In genomic region chr16:84795338-84796053, GRCh38 we compare ENCODE assay signal across 12 cellular contexts. TPM values are rescaled to one million over a fixed set of nuclear protein-coding genes. Genes with fewer than 3 reads are reported as not detected.
DNase-seq lines count a peak whose midpoint lies in the region; ATAC-seq and TF ChIP-seq lines count a peak whose summit lies in the region.
"Had no signal": no experiment of that assay in that cellular context is flagged by ENCODE, and none has a peak within 500 bp of the region (broad histone marks: within the 10 kb centered on the region; RNA-seq: fewer than 3 reads in every experiment).

No MANE protein-coding gene starts in this region.

- H3K4me3 ChIP-seq in ACC112 (ENCODE audit: low read depth, low read length): peak overlapping the region; percentile 53
- H3K4me3 ChIP-seq in foreskin fibroblast (ENCODE audit: low read depth in 1 of 2, low read length in 2 of 2): peak overlapping the region in 1 of 2 donors; percentile 13
- H3K4me3 ChIP-seq: BLaER1 treated with 17β-estradiol and CSF1 and Interleukin-3, amounts not matched to agents 10 nM and 100 nM had no signal

- CTCF ChIA-PET in RWPE1 (lab: Yijun Ruan, JAX): interaction anchor here (0.5 kb wide), 1 partner anchor 71 kb away, joined by 5 read pairs; no protein-coding TSS in a partner anchor

- POLR2A ChIA-PET in RWPE1 (lab: Yijun Ruan, JAX; ENCODE audit: low non-redundant PET): no interaction called here

- H3K4me1 Mint-ChIP-seq in activated T-cell treated with anti-CD3 and anti-CD28 coated beads, Interleukin-2, amount 50 U/mL, for 72 hours (ENCODE audit: low read depth): no peaks in the 10 kb centered on the region

- H3K79me2 ChIP-seq in ACC112 (ENCODE audit: control insufficient read depth, insufficient read depth, low read length, unreplicated experiment): no peaks in the 10 kb centered on the region

- no peak overlapping the region for H2AFZ ChIP-seq in ACC112 (ENCODE audit: low read length, unreplicated experiment)

- H3K36me3 ChIP-seq in ACC112 (ENCODE audit: insufficient read depth, low read length): no peaks in the 10 kb centered on the region

- no peak overlapping the region for H3K27ac Mint-ChIP-seq in activated T-cell treated with anti-CD3 and anti-CD28 coated beads, Interleukin-2, amount 50 U/mL, for 72 hours

- H3K27ac ChIP-seq in ACC112 (ENCODE audit: low read depth, low read length): peak overlapping the region; percentile 68
- H3K27ac ChIP-seq in RWPE1: no peak overlapping the region; the same call in 1 of the 2 replicates
- H3K27ac ChIP-seq: BLaER1 treated with 17β-estradiol and CSF1 and Interleukin-3, amounts not matched to agents 10 nM and 100 nM had no signal

- H3K9me3 Mint-ChIP-seq in activated T-cell treated with anti-CD3 and anti-CD28 coated beads, Interleukin-2, amount 50 U/mL, for 72 hours: no peaks in the 10 kb centered on the region

- no peaks in the 10 kb centered on the region for H3K36me3 Mint-ChIP-seq in activated T-cell treated with anti-CD3 and anti-CD28 coated beads, Interleukin-2, amount 50 U/mL, for 72 hours (ENCODE audit: insufficient read depth in 2 of 2)

- H3K4me3 Mint-ChIP-seq in activated T-cell treated with anti-CD3 and anti-CD28 coated beads, Interleukin-2, amount 50 U/mL, for 72 hours: no peak overlapping the region

- no peaks in the 10 kb centered on the region for H3K27me3 ChIP-seq in ACC112 (ENCODE audit: insufficient read depth, low read length)
- H3K27me3 ChIP-seq: BLaER1 treated with 17β-estradiol and CSF1 and Interleukin-3, amounts not matched to agents 10 nM and 100 nM had no signal

- DNase-seq in RWPE1 (ENCODE audit: low spot score): peak; percentile 37
- peak; percentile 94 to 98 for DNase-seq in foreskin fibroblast
- peak; percentile 41 for DNase-seq in non-pigmented ciliary epithelial cell (ENCODE audit: low read depth)
- no peak for DNase-seq in activated T-cell treated with anti-CD3 and anti-CD28 coated beads, Interleukin-2, amount 50 U/mL, for 72 hours
- DNase-seq: activated CD4-positive, CD25-positive, alpha-beta regulatory T cell treated with anti-CD3 and anti-CD28 coated beads, Interleukin-2, amount 50 U/mL, for 72 hours; amygdala; NK-92 treated with Interleukin-12 subunit alpha and Interleukin-12 subunit beta, amount 100 ng/mL, for 24 hours had no signal

- no peak for TF ChIP-seq CTCF in RWPE1 (conservative IDR thresholded peaks at IDR 0.05; ENCODE audit: low read depth)
- TF ChIP-seq CTCF in foreskin fibroblast (IDR thresholded peaks at IDR 0.05; ENCODE audit: low read depth, low read length): no peak

- no peak for ATAC-seq in HG03039 (IDR thresholded peaks at IDR 0.05; ENCODE audit: unreplicated experiment)
- ATAC-seq in HG02759 (IDR thresholded peaks at IDR 0.05; ENCODE audit: unreplicated experiment): no peak
- no peak for ATAC-seq in GM18511 (IDR thresholded peaks at IDR 0.05; ENCODE audit: unreplicated experiment)
- ATAC-seq in activated T-cell treated with anti-CD3 and anti-CD28 coated beads, Interleukin-2, amount 50 U/mL, for 72 hours (replicated peaks in 1 of 2): no peak

- peaks cover 4% of the 10 kb centered on the region for H3K4me1 ChIP-seq in ACC112 (ENCODE audit: control insufficient read depth, insufficient read depth, low read length, unreplicated experiment)

- no peaks in the 10 kb centered on the region for H3K27me3 Mint-ChIP-seq in activated T-cell treated with anti-CD3 and anti-CD28 coated beads, Interleukin-2, amount 50 U/mL, for 72 hours (ENCODE audit: low read depth)

RNA-seq across cellular contexts. Expression of gene CRISPLD2, which starts 24.3 kb away (rescaled TPM):
- total RNA-seq in activated T-cell treated with anti-CD3 and anti-CD28 coated beads, Interleukin-2, amount 50 U/mL, for 72 hours: under 1 TPM; 0.38 to 0.51 TPM

Comparison
In these comparisons a context has a peak if more than half of its experiments do, and no peak if none do; other contexts are left out.
1. DNase-seq: peak in RWPE1 (single experiment), foreskin fibroblast (2 of 2) and non-pigmented ciliary epithelial cell (single experiment); none in activated T-cell treated with anti-CD3 and anti-CD28 coated beads, Interleukin-2, amount 50 U/mL, for 72 hours (0 of 2).